In the genomic region with DNA sequence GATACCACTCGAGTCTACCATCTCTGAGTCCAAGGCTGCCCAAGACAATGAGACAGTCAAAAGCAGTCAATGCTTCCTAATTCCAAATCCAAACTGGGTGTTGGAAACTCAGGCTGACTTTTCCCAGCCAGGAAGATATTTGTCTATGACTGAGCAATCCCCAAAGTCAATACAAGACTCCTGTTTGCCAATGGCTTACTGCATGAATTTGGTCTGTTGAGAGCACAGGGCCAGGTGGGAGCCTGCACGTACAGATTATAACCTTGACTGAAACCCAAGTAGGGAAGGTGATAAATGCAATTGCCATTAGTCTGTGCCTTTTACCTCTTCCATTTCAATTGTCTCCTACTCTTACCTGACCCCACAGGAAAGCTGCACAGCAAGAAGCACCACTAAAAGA, we compare ENCODE assay signal across 20 cellular contexts.
"Had no signal": no experiment of that assay in that cellular context is flagged by ENCODE, and none has a peak within 500 bp of the region (broad histone marks: within the 10 kb centered on the region; RNA-seq: fewer than 3 reads in every experiment).

No MANE protein-coding gene starts in this region.

- H3K36me3 Mint-ChIP-seq: activated naive CD4-positive, alpha-beta T cell treated with anti-CD3 and anti-CD28 coated beads, Interleukin-2, amount 10 ng/mL, durations not matched to agents 7 days and 5 days; natural killer cell treated with Interleukin-12 subunit alpha and Interleukin-12 subunit beta and Interleukin-15 and Interleukin-18, amount 100 ng/mL, for 72 hours had no signal

- H3K9me3 Mint-ChIP-seq: activated naive CD4-positive, alpha-beta T cell treated with anti-CD3 and anti-CD28 coated beads, Interleukin-2, amount 10 ng/mL, durations not matched to agents 7 days and 5 days; activated T-helper 2 cell treated with anti-CD3 and anti-CD28 coated beads, Interferon-gamma antibody, Interleukin-2, Interleukin-4, amounts not matched to agents 10 μg/mL and 5 μg/mL and 100 μg/mL, durations not matched to agents 14 hours and 24 hours and 36 hours had no signal

- H3K27ac Mint-ChIP-seq: activated naive CD4-positive, alpha-beta T cell treated with anti-CD3 and anti-CD28 coated beads, Interleukin-2, amount 10 ng/mL, durations not matched to agents 7 days and 5 days; activated T-helper 2 cell treated with anti-CD3 and anti-CD28 coated beads, Interferon-gamma antibody, Interleukin-2, Interleukin-4, amounts not matched to agents 10 μg/mL and 5 μg/mL and 100 μg/mL, durations not matched to agents 14 hours and 24 hours and 36 hours; natural killer cell treated with Interleukin-12 subunit alpha and Interleukin-12 subunit beta and Interleukin-15 and Interleukin-18, amount 100 ng/mL, for 72 hours had no signal

- H3K27me3 Mint-ChIP-seq: activated naive CD4-positive, alpha-beta T cell treated with anti-CD3 and anti-CD28 coated beads, Interleukin-2, amount 10 ng/mL, durations not matched to agents 7 days and 5 days; natural killer cell treated with Interleukin-12 subunit alpha and Interleukin-12 subunit beta and Interleukin-15 and Interleukin-18, amount 100 ng/mL, for 72 hours had no signal

- DNase-seq: activated CD4-positive, alpha-beta T cell treated with anti-CD3 and anti-CD28 coated beads for 1 hour; activated CD4-positive, alpha-beta T cell treated with anti-CD3 and anti-CD28 coated beads, Interleukin-2, amount 50 U/mL, for 48 hours; activated naive CD4-positive, alpha-beta T cell treated with anti-CD3 and anti-CD28 coated beads, Interleukin-2, amount 10 ng/mL, durations not matched to agents 7 days and 5 days; activated T-cell treated with anti-CD3 and anti-CD28 coated beads, Interleukin-2, amount 50 U/mL, for 1 hour; cerebellar nuclear complex; effector CD8-positive, alpha-beta T cell; foreskin fibroblast; hypothalamus; left ventricle myocardium superior; mesendoderm; retina; stimulated activated CD4-positive, alpha-beta T cell treated with anti-CD3 and anti-CD28 coated beads, Interleukin-15, amount 100 ng/mL, for 24 hours; stimulated activated CD4-positive, alpha-beta T cell treated with anti-CD3 and anti-CD28 coated beads, Interleukin-4, amount 100 ng/mL, for 1 hour; stimulated activated naive CD4-positive, alpha-beta T cell; trophoblast cell had no signal

- H3K4me1 Mint-ChIP-seq: activated naive CD4-positive, alpha-beta T cell treated with anti-CD3 and anti-CD28 coated beads, Interleukin-2, amount 10 ng/mL, durations not matched to agents 7 days and 5 days had no signal

- H3K4me3 ChIP-seq: ascending aorta, breast epithelium, skin epidermis had no signal

- H3K4me3 Mint-ChIP-seq: activated naive CD4-positive, alpha-beta T cell treated with anti-CD3 and anti-CD28 coated beads, Interleukin-2, amount 10 ng/mL, durations not matched to agents 7 days and 5 days; natural killer cell treated with Interleukin-12 subunit alpha and Interleukin-12 subunit beta and Interleukin-15 and Interleukin-18, amount 100 ng/mL, for 72 hours had no signal

- ATAC-seq: left ventricle myocardium superior; natural killer cell treated with Interleukin-12 subunit alpha and Interleukin-12 subunit beta and Interleukin-15 and Interleukin-18, amount 100 ng/mL, for 72 hours had no signal
